Comparison of ENCODE assay signal across 1 cellular context in the genomic region with DNA sequence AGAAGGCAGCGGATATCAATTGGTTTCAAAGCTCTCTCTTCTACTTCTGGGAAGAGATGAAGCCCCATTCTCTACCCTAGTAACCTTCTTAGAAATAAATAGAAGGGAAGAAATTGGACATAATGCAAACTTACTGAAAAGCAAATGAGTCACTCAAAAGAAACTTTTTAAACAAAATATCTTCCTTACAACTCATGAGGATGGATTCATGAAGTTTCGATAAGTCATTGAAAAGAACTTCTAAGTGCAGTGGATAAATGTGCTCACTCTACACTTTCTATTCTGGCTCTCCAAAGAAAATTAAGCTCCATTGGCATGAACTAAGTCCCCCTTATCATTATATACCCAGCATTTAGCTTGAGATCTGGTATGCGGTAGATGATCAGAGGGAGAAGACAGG.
TF ChIP-seq lines count a peak whose summit lies in the region.

No MANE protein-coding gene starts in this region.

TF ChIP-seq in IMR-90, 13 proteins besides CTCF, POLR2A, EP300 and RAD21:
- TF ChIP-seq RCOR1 (IDR thresholded peaks at IDR 0.05; ENCODE audit: insufficient replicate concordance, low read length), result no peak
- TF ChIP-seq CEBPB (IDR thresholded peaks at IDR 0.05; ENCODE audit: low read depth, low read length), result no peak
TF ChIP-seq in IMR-90: peak in this region for 0.
